ENCODE assay signal across 5 cellular contexts in genomic region chr10:45926790-45927189, GRCh38. TPM values are rescaled to one million over a fixed set of nuclear protein-coding genes. Genes with fewer than 3 reads are reported as not detected.
DNase-seq lines count a peak whose midpoint lies in the region; ATAC-seq, FAIRE-seq and TF ChIP-seq lines count a peak whose summit lies in the region.
"Not testable (repeated sequence)": the region's sequence is repeated elsewhere in the genome, so short reads cannot be mapped to it uniquely, and the experiment has no call there.

No MANE protein-coding gene starts in this region.

- not testable (repeated sequence) for H3K9ac ChIP-seq in K562 (ENCODE audit: insufficient read depth in 1 of 2, low read depth in 2 of 2, low read length in 2 of 2); HepG2 (ENCODE audit: insufficient read depth, low read depth, low read length)

- 100% methylated on average over 1 of the region's 1 CpG for WGBS in K562 (ENCODE audit: insufficient coverage, low coverage, missing lambda C conversion rate)
- WGBS in HepG2 (ENCODE audit: low lambda C conversion rate) = 100% methylated on average over 1 of the region's 1 CpG

- intact Hi-C loops in K562 (cut with micrococcal nuclease); HepG2 (cut with micrococcal nuclease; ENCODE audit: unreplicated experiment): not testable (repeated sequence)

- BruUV-seq in K562 (replicated peaks; lab: Mats Ljungman, UMichigan); HepG2 (replicated peaks; lab: Mats Ljungman, UMichigan): not testable (repeated sequence)

- H3K36me3 ChIP-seq in HEK293 (ENCODE audit: control insufficient read depth in 2 of 2, insufficient read depth in 1 of 2, low read length in 2 of 2); K562 (ENCODE audit: control insufficient read depth, insufficient read depth, low read length); HepG2 (replicated peaks in 1 of 2; ENCODE audit: control insufficient read depth in 1 of 2, insufficient read depth in 2 of 2, low read length in 2 of 2): not testable (repeated sequence)

- CTCF ChIA-PET in HEK293 (lab: Yijun Ruan, JAX); K562 (lab: Yijun Ruan, JAX; ENCODE audit: low intra/inter-chr PET ratio); HepG2 (lab: Yijun Ruan, JAX; ENCODE audit: low intra/inter-chr PET ratio, low total read pairs): not testable (repeated sequence)

- FAIRE-seq in K562 (lab: Jason Lieb, UNC); HepG2 (lab: Jason Lieb, UNC): not testable (repeated sequence)
- FAIRE-seq in colon (lab: Jason Lieb, UNC) = peak; percentile 61
- peak; percentile 4 for FAIRE-seq in endometrium (lab: Jason Lieb, UNC)

- H3K4me3 ChIP-seq in HEK293 (ENCODE audit: low read depth, low read length); K562; HepG2 (replicated peaks in 1 of 3; ENCODE audit: insufficient read depth in 1 of 3, low read depth in 2 of 3, low read length in 3 of 3): not testable (repeated sequence)

- in situ Hi-C loops in K562 (cut with MboI) = loop anchor here (25.0 kb wide), 1 partner anchor 114 kb away; no protein-coding TSS in a partner anchor
- in situ Hi-C loops in HepG2 (cut with HindIII; ENCODE audit: extremely low pct_ligation_motif_present, low pct_unique_long_range_greater_than_20kb) = not testable (repeated sequence)

- H3K4me2 ChIP-seq in K562 (ENCODE audit: insufficient read depth, low read length); HepG2 (ENCODE audit: low read depth, low read length): not testable (repeated sequence)

- not testable (repeated sequence) for H3K79me2 ChIP-seq in K562 (ENCODE audit: control insufficient read depth, insufficient read depth, low read length); HepG2 (ENCODE audit: insufficient read depth, low read length)

- H3K27ac ChIP-seq in HEK293 (ENCODE audit: extremely low read depth, low read depth, low read length); K562 (ENCODE audit: extremely low read depth, low read depth, low read length); HepG2 (ENCODE audit: extremely low read length, insufficient read depth, low read length): not testable (repeated sequence)

- H3K9me1 ChIP-seq in K562 (ENCODE audit: control insufficient read depth, insufficient read depth, low read length) = not testable (repeated sequence)

- H3K27me3 ChIP-seq in K562 (ENCODE audit: control insufficient read depth in 2 of 2, insufficient read depth in 2 of 2, low read length in 2 of 2); HepG2 (ENCODE audit: control insufficient read depth in 1 of 2, insufficient read depth in 2 of 2, low read length in 2 of 2): not testable (repeated sequence)

- not testable (repeated sequence) for ATAC-seq in K562, HepG2

- TF ChIP-seq CTCF in HEK293 (tag by site-specific recombination; IDR thresholded peaks at IDR 0.05); K562 (IDR thresholded peaks at IDR 0.05 in 2 of 3, conservative IDR thresholded peaks at IDR 0.05 in 1 of 3; ENCODE audit: insufficient read depth in 2 of 3, low read depth in 1 of 3, low read length in 3 of 3); HepG2 (CRISPR knock-in tag; IDR thresholded peaks at IDR 0.05): not testable (repeated sequence)

- TF ChIP-seq POLR2A in K562 (conservative IDR thresholded peaks at IDR 0.05); HepG2 (IDR thresholded peaks at IDR 0.05; ENCODE audit: insufficient read depth in 1 of 2, low read depth in 2 of 2, low read length in 2 of 2): not testable (repeated sequence)

- not testable (repeated sequence) for H3K9me3 ChIP-seq in HEK293 (ENCODE audit: control insufficient read depth, insufficient read depth, low read depth, low read length); K562 (replicated peaks; ENCODE audit: control insufficient read depth, insufficient read depth, low read depth, low read length); HepG2 (ENCODE audit: low read length)

- not testable (repeated sequence) for H3K4me1 ChIP-seq in HEK293 (ENCODE audit: control insufficient read depth, insufficient read depth, low read length); K562 (replicated peaks in 1 of 2; ENCODE audit: control insufficient read depth in 2 of 2, insufficient read depth in 2 of 2, low read length in 2 of 2); HepG2 (ENCODE audit: insufficient read depth, low read length)

- TF ChIP-seq EP300 in K562 (IDR thresholded peaks at IDR 0.05; ENCODE audit: low read length); HepG2 (IDR thresholded peaks at IDR 0.05; ENCODE audit: low read depth in 2 of 2, low read length in 2 of 2); HepG2 (CRISPR knock-in tag; IDR thresholded peaks at IDR 0.05; ENCODE audit: borderline replicate concordance): not testable (repeated sequence)

- not testable (repeated sequence) for H4K20me1 ChIP-seq in K562 (replicated peaks; ENCODE audit: control insufficient read depth, insufficient read depth, low read length); HepG2 (ENCODE audit: insufficient read depth, low read length)

- not testable (repeated sequence) for DNase-seq in K562 (ENCODE audit: extremely low read depth in 1 of 4, low spot score in 3 of 4); HepG2 (ENCODE audit: low spot score)

- not testable (repeated sequence) for H2AFZ ChIP-seq in K562 (ENCODE audit: low read depth, low read length); HepG2 (ENCODE audit: low read length)

- POLR2A ChIA-PET in HEK293 (lab: Yijun Ruan, JAX); K562 (lab: Yijun Ruan, JAX); HepG2 (lab: Yijun Ruan, JAX): not testable (repeated sequence)

- not testable (repeated sequence) for TF ChIP-seq RAD21 in K562 (CRISPR knock-in tag; conservative IDR thresholded peaks at IDR 0.05 in 1 of 2, IDR thresholded peaks at IDR 0.05 in 1 of 2); HepG2 (CRISPR knock-in tag; IDR thresholded peaks at IDR 0.05)

TF ChIP-seq in HEK293, 187 proteins besides CTCF, POLR2A, EP300 and RAD21:
- peak; percentile 44 for TF ChIP-seq SETDB1 (IDR thresholded peaks at IDR 0.05; ENCODE audit: insufficient read length, low read length)
TF ChIP-seq in HEK293: peak in this region for 1; not testable (repeated sequence) for 186.

RNA-seq across cellular contexts. Expression of gene TIMM23, which starts 45.5 kb away (rescaled TPM):
- total RNA-seq in K562 (2011; cell fraction: chromatin; rRNA removed; ENCODE audit: low replicate concordance) = 53.0 and 71.7 TPM in 2 replicates
- total RNA-seq in K562 (2011; cell fraction: nucleolus; rRNA removed) = 60.0 and 64.7 TPM in 2 replicates
- total RNA-seq in K562 (2011; cell fraction: nucleoplasm; rRNA removed) = 77.5 and 101 TPM in 2 replicates
- total RNA-seq in K562 (2014; rRNA removed) (183 and 192 TPM in 2 replicates), K562 (2014; rRNA removed; fragmentation: Illumina TruSeq; extraction: Trizol) (150 and 165 TPM in 2 replicates), K562 (2015; rRNA removed; fragmentation: Illumina TruSeq; extraction: Trizol) (147 and 161 TPM in 2 replicates), K562 (2021) (148 and 150 TPM in 2 replicates), HepG2 (2016; rRNA removed; fragmentation: Illumina TruSeq; extraction: Trizol) (98.6 and 105 TPM in 2 replicates)
- polyA plus RNA-seq in K562 (2011; rRNA removed) (186 and 280 TPM in 2 replicates), K562 (2014; fragmentation: Illumina TruSeq; extraction: Trizol) (214 and 226 TPM in 2 replicates), K562 (2014; fragmentation: Nextera tagmentation; extraction: Ambion mirVana) (100 to 1,000 TPM; 158 to 214 TPM), K562 (2014; rRNA removed) (230 and 238 TPM in 2 replicates), HepG2 (2011; rRNA removed) (59.1 and 80.2 TPM in 2 replicates)
- polyA plus RNA-seq in K562 (2011; cell fraction: cytosol; rRNA removed) = 122 and 200 TPM in 2 replicates
- 45.3 and 66.2 TPM in 2 replicates for polyA plus RNA-seq in K562 (2011; cell fraction: nucleus; rRNA removed)
- polyA plus RNA-seq in K562 (2012) = 97.4 and 157 TPM in 2 replicates
- polyA minus RNA-seq in K562 (2011; rRNA and poly(A)+ RNA removed) = 176 and 223 TPM in 2 replicates
- polyA minus RNA-seq in K562 (2011; cell fraction: cytosol; rRNA and poly(A)+ RNA removed) = 56.4 and 87.4 TPM in 2 replicates
- polyA minus RNA-seq in K562 (2011; cell fraction: nucleus; rRNA and poly(A)+ RNA removed) = 29.2 and 43.0 TPM in 2 replicates
- 38.4 and 41.4 TPM in 2 replicates for total RNA-seq in HepG2 (2016; cell fraction: cytosol; rRNA removed; fragmentation: Illumina TruSeq; extraction: Trizol; ENCODE audit: low read depth)
- total RNA-seq in HepG2 (2016; cell fraction: insoluble cytoplasmic fraction; rRNA removed; fragmentation: Illumina TruSeq; extraction: Trizol) = 102 and 111 TPM in 2 replicates
- 49.4 and 51.1 TPM in 2 replicates for total RNA-seq in HepG2 (2016; cell fraction: membrane; rRNA removed; fragmentation: Illumina TruSeq; extraction: Trizol)
- 65.9 and 68.3 TPM in 2 replicates for total RNA-seq in HepG2 (2016; cell fraction: nucleus; rRNA removed; fragmentation: Illumina TruSeq; extraction: Trizol)
- polyA plus RNA-seq in HepG2 (2011; cell fraction: cytosol; rRNA removed) = 55.4 and 78.1 TPM in 2 replicates
- polyA plus RNA-seq in HepG2 (2011; cell fraction: nucleus; rRNA removed) = 19.7 and 23.5 TPM in 2 replicates
- 63.5 and 76.7 TPM in 2 replicates for polyA plus RNA-seq in HepG2 (2012)
- 32.7 and 33.7 TPM in 2 replicates for polyA plus RNA-seq in HepG2 (2016; cell fraction: cytosol; fragmentation: Illumina TruSeq; extraction: Trizol; ENCODE audit: low read depth)
- 126 and 140 TPM in 2 replicates for polyA plus RNA-seq in HepG2 (2016; cell fraction: insoluble cytoplasmic fraction; fragmentation: Illumina TruSeq; extraction: Trizol; ENCODE audit: low read depth)
- polyA plus RNA-seq in HepG2 (2016; cell fraction: membrane; fragmentation: Illumina TruSeq; extraction: Trizol; ENCODE audit: low read depth) = 42.9 and 45.4 TPM in 2 replicates
- 119 and 120 TPM in 2 replicates for polyA plus RNA-seq in HepG2 (2016; cell fraction: nucleus; fragmentation: Illumina TruSeq; extraction: Trizol; ENCODE audit: insufficient read depth, low read depth)
- polyA minus RNA-seq in HepG2 (2011; rRNA and poly(A)+ RNA removed; ENCODE audit: low replicate concordance) = 27.0 and 73.4 TPM in 2 replicates
- polyA minus RNA-seq in HepG2 (2011; cell fraction: cytosol; rRNA and poly(A)+ RNA removed) = 35.2 and 36.4 TPM in 2 replicates
- 32.4 and 33.3 TPM in 2 replicates for polyA minus RNA-seq in HepG2 (2011; cell fraction: nucleus; rRNA and poly(A)+ RNA removed)
